In the genomic region with DNA sequence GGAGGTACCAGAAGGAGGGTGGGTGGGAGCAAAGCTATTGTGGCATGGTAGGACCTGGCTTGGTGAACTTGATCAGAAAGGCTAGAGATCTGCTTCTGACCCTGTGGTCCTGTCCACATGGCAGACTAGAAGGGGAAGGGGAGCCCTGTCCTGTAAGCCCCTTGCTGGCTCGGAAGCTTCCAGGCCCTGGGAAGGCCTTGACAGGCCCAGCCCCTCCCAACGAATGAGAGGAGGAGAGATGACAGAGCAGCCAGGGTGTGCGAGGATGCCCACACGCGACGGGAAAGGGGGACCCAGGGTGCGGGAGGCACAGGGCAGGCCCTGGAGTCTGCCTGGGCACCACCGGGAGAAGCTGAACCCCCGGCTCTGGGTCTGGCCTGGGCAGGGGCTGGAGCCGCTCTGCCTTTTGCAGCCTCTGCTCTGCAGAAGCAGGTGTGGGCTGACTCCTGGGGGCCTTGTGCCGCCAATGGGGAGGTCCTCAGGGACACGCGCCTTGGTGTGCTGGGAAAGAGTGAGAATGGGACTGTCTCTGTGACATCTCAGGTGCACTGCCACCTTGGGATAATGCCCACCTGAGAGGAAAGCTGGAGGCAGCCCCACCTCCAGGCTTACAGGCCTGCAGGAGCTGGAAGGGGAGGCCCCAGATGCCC, we compare ENCODE assay signal across 1 cellular context.
TF ChIP-seq lines count a peak whose summit lies in the region.

No MANE protein-coding gene starts in this region.

TF ChIP-seq in H1, 55 proteins besides CTCF, POLR2A, EP300 and RAD21:
- TF ChIP-seq SRF (IDR thresholded peaks at IDR 0.05; ENCODE audit: low read depth, low read length) (no peak), SUZ12 (IDR thresholded peaks at IDR 0.05; ENCODE audit: low read length) (no peak), SP4 (IDR thresholded peaks at IDR 0.05; ENCODE audit: low read length) (no peak), TBP (IDR thresholded peaks at IDR 0.05; ENCODE audit: low read depth, low read length) (no peak), RNF2 (IDR thresholded peaks at IDR 0.05; ENCODE audit: borderline replicate concordance, low read depth, low read length, missing control alignments, poor library complexity, severe bottlenecking) (no peak), RFX5 (IDR thresholded peaks at IDR 0.05; ENCODE audit: borderline replicate concordance, low read depth, low read length) (no peak)
